Comparison of ENCODE assay signal across 8 cellular contexts in the genomic region with DNA sequence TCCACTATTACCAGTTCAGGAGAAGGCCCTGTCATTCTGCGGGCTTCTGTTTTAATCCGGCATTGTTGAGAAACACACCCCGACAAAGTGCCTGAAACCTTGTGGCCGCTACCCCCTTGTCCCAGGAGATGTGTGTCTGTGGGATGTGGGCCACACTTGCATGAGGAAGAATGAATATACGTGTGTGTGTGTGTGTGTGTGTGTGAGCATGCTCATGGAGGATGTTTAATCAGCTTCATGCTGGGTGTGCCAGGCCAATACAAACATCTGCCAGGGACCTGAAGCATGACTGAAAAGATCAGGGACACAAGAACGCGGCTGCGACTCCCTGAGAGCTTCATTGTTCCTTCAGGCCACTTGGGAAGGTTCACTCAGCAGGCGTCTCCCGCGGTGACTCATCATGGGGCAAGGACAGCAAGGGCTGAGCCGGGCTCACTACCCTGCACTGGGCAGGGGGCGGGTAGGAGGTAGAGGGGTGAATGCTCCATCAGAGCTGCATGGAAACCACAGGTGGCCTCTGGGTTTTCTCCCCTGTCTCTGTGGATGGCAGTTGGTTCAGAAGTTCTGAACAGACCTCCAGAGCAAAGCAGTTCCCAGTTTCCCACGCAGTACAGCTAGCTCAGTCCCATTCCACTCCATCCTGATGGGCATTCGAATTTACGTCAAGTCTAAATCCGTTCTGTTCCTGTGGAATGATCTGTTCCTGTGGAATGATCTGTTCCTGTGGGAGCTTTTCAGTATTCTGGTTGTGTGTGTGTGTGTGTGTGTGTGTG. TPM values are rescaled to one million over a fixed set of nuclear protein-coding genes. Genes with fewer than 3 reads are reported as not detected.
DNase-seq lines count a peak whose midpoint lies in the region; ATAC-seq and TF ChIP-seq lines count a peak whose summit lies in the region.

No MANE protein-coding gene starts in this region.

- peak; percentile 7 for ATAC-seq in RWPE2 (ENCODE audit: low read depth)
- peak; percentile 60 for ATAC-seq in esophagus mucosa
- no peak for ATAC-seq in natural killer cell treated with Interleukin-12 subunit alpha and Interleukin-12 subunit beta and Interleukin-15 and Interleukin-18, amount 100 ng/mL, for 72 hours
- no peak for ATAC-seq in GM18520 (IDR thresholded peaks at IDR 0.05; ENCODE audit: unreplicated experiment)
- ATAC-seq in GM21447 (IDR thresholded peaks at IDR 0.05; ENCODE audit: unreplicated experiment): no peak

- H3K4me3 Mint-ChIP-seq in natural killer cell treated with Interleukin-12 subunit alpha and Interleukin-12 subunit beta and Interleukin-15 and Interleukin-18, amount 100 ng/mL, for 72 hours: no peak overlapping the region

- no peaks in the 10 kb centered on the region for H3K9me3 Mint-ChIP-seq in natural killer cell treated with Interleukin-12 subunit alpha and Interleukin-12 subunit beta and Interleukin-15 and Interleukin-18, amount 100 ng/mL, for 72 hours

- H3K9me3 ChIP-seq in HUES64 (ENCODE audit: insufficient read depth, low read depth, low read length): no peaks in the 10 kb centered on the region
- H3K9me3 ChIP-seq in RWPE2 (ENCODE audit: severe bottlenecking): no peaks in the 10 kb centered on the region

- no peaks in the 10 kb centered on the region for H3K27me3 Mint-ChIP-seq in natural killer cell treated with Interleukin-12 subunit alpha and Interleukin-12 subunit beta and Interleukin-15 and Interleukin-18, amount 100 ng/mL, for 72 hours

- H3K36me3 Mint-ChIP-seq in natural killer cell treated with Interleukin-12 subunit alpha and Interleukin-12 subunit beta and Interleukin-15 and Interleukin-18, amount 100 ng/mL, for 72 hours: no peaks in the 10 kb centered on the region

- peak overlapping the region; percentile 68 to 77 for H3K27ac Mint-ChIP-seq in natural killer cell treated with Interleukin-12 subunit alpha and Interleukin-12 subunit beta and Interleukin-15 and Interleukin-18, amount 100 ng/mL, for 72 hours

- 45% methylated on average over 17 of the region's 17 CpGs for WGBS in HUES64

- no peak for TF ChIP-seq CTCF in RWPE2 (IDR thresholded peaks at IDR 0.05; ENCODE audit: poor library complexity, severe bottlenecking)

- H3K9ac ChIP-seq in HUES64 (ENCODE audit: low read depth, low read length): no peak overlapping the region

- no peaks in the 10 kb centered on the region for H3K36me3 ChIP-seq in HUES64 (ENCODE audit: insufficient read depth, low read length)
- H3K36me3 ChIP-seq in RWPE2 (ENCODE audit: low read depth): no peaks in the 10 kb centered on the region

- peaks cover 23 to 28% of the 10 kb centered on the region in 2 donors for H3K4me1 Mint-ChIP-seq in natural killer cell treated with Interleukin-12 subunit alpha and Interleukin-12 subunit beta and Interleukin-15 and Interleukin-18, amount 100 ng/mL, for 72 hours (ENCODE audit: low read depth in 2 of 2)

- H3K27me3 ChIP-seq in HUES64 (ENCODE audit: insufficient read depth, low read length) (no peaks in the 10 kb centered on the region), RWPE2 (ENCODE audit: insufficient read depth, poor library complexity, severe bottlenecking) (no peaks in the 10 kb centered on the region)

- peaks cover 74% of the 10 kb centered on the region for H3K4me1 ChIP-seq in HUES64 (ENCODE audit: insufficient read depth, low read length)
- peaks cover 78% of the 10 kb centered on the region for H3K4me1 ChIP-seq in RWPE2 (ENCODE audit: insufficient read depth, poor library complexity, severe bottlenecking)

- H3K27ac ChIP-seq in HUES64 (ENCODE audit: low read depth, low read length) (peak overlapping the region; percentile 29; the same call in 1 of the 2 replicates), RWPE2 (ENCODE audit: poor library complexity, severe bottlenecking) (peak overlapping the region; percentile 99)

- peak; percentile 91 for DNase-seq in COLO668 (lab: John Stamatoyannopoulos, UW; ENCODE audit: unreplicated experiment)
- DNase-seq in RWPE2 (ENCODE audit: low spot score): peak; percentile 81
- DNase-seq in natural killer cell treated with Interleukin-12 subunit alpha and Interleukin-12 subunit beta and Interleukin-15 and Interleukin-18, amount 100 ng/mL, for 72 hours (ENCODE audit: low spot score): no peak
- no peak for DNase-seq in Kasumi-1 (lab: John Stamatoyannopoulos, UW)

- H3K4me3 ChIP-seq in HUES64 (ENCODE audit: low read length): no peak overlapping the region
- H3K4me3 ChIP-seq in RWPE2 (ENCODE audit: severe bottlenecking): no peak overlapping the region

RNA-seq across cellular contexts. Expression of a gene that starts 7.0 kb away (rescaled TPM):
- polyA plus RNA-seq in HUES64 (2013, experiment 1 of 2): 392 TPM
- 461 TPM for polyA plus RNA-seq in HUES64 (2013, experiment 2 of 2)
- total RNA-seq in esophagus mucosa: 4,086 TPM
- total RNA-seq in natural killer cell treated with Interleukin-12 subunit alpha and Interleukin-12 subunit beta and Interleukin-15 and Interleukin-18, amount 100 ng/mL, for 72 hours: 1,000 to 10,000 TPM; 6,610 to 7,236 TPM

RNA-seq across cellular contexts. Expression of a gene that starts 33.1 kb away (rescaled TPM):
- polyA plus RNA-seq in HUES64 (2013, experiment 1 of 2): 39.3 TPM
- polyA plus RNA-seq in HUES64 (2013, experiment 2 of 2): 42.5 TPM
- 36.7 TPM for total RNA-seq in esophagus mucosa
- total RNA-seq in natural killer cell treated with Interleukin-12 subunit alpha and Interleukin-12 subunit beta and Interleukin-15 and Interleukin-18, amount 100 ng/mL, for 72 hours: 100 to 1,000 TPM in 1 of 2 donors, 10 to 100 TPM in 1; 84.5 to 112 TPM

Comparison
In these comparisons a context has a peak if more than half of its experiments do, and no peak if none do; other contexts are left out.
1. DNase-seq: peak in COLO668 (single experiment) and RWPE2 (single experiment); none in natural killer cell treated with Interleukin-12 subunit alpha and Interleukin-12 subunit beta and Interleukin-15 and Interleukin-18, amount 100 ng/mL, for 72 hours (single experiment) and Kasumi-1 (0 of 2).
2. ATAC-seq: peak in RWPE2 (single experiment) and esophagus mucosa (single experiment); none in natural killer cell treated with Interleukin-12 subunit alpha and Interleukin-12 subunit beta and Interleukin-15 and Interleukin-18, amount 100 ng/mL, for 72 hours (0 of 2), GM18520 (single experiment) and GM21447 (single experiment).